In genomic region chrX:81121513-81122363, GRCh38 we compare ENCODE assay signal across 7 cellular contexts.
DNase-seq lines count a peak whose midpoint lies in the region; ATAC-seq, FAIRE-seq and TF ChIP-seq lines count a peak whose summit lies in the region.

No MANE protein-coding gene starts in this region.

- TF ChIP-seq POLR2A in spleen (IDR thresholded peaks at IDR 0.05), result peak in 1 of 3 donors; percentile 46

- no peaks in the 10 kb centered on the region for H3K9me3 Mint-ChIP-seq in central memory CD8-positive, alpha-beta T cell

- peak; percentile 92 for ATAC-seq in GM18517 (IDR thresholded peaks at IDR 0.05; ENCODE audit: unreplicated experiment)
- ATAC-seq in HG02943 (IDR thresholded peaks at IDR 0.05; ENCODE audit: low read depth, unreplicated experiment), result peak; percentile 95
- peak; percentile 91 for ATAC-seq in central memory CD8-positive, alpha-beta T cell (replicated peaks; ENCODE audit: extremely low read depth, poor library complexity, severe bottlenecking)

- H3K4me1 Mint-ChIP-seq in central memory CD8-positive, alpha-beta T cell, result peaks cover 23% of the 10 kb centered on the region

- no peaks in the 10 kb centered on the region for H3K36me3 ChIP-seq in spleen

- H3K27me3 ChIP-seq in spleen (replicated peaks in 1 of 7), result peaks cover 0 to 20% (median 0%) of the 10 kb centered on the region in 7 donors

- WGBS in spleen, 5 donors, result 0 to 35% (median 3%) methylated on average over 34 of the region's 34 CpGs

- no peaks in the 10 kb centered on the region for H3K27me3 Mint-ChIP-seq in central memory CD8-positive, alpha-beta T cell

- peak overlapping the region; percentile 79 for H3K27ac Mint-ChIP-seq in central memory CD8-positive, alpha-beta T cell (ENCODE audit: low read depth)

- peak overlapping the region; percentile 84 for H3K4me3 Mint-ChIP-seq in central memory CD8-positive, alpha-beta T cell

- TF ChIP-seq CTCF in spleen (IDR thresholded peaks at IDR 0.05 in 8 of 11, conservative IDR thresholded peaks at IDR 0.05 in 3 of 11), result no peak

- peaks cover 0 to 8% (median 0%) of the 10 kb centered on the region in 6 donors for H3K4me1 ChIP-seq in spleen

- peak overlapping the region in 7 of 8 donors; percentile 22 to 73 (median 59) for H3K27ac ChIP-seq in spleen

- DNase-seq in NCI-H2227 (lab: John Stamatoyannopoulos, UW; ENCODE audit: unreplicated experiment) (peak; percentile 82), spleen (peak; percentile 93)
- DNase-seq in activated CD4-positive, CD25-positive, alpha-beta regulatory T cell (lab: John Stamatoyannopoulos, UW), result peak; percentile 27 to 63 (median 51)
- peak; percentile 70 to 77 for DNase-seq in central memory CD8-positive, alpha-beta T cell (ENCODE audit: low spot score in 2 of 2)

- intact Hi-C loops in spleen (cut with DNase I; ENCODE audit: low total_unique reads), result no loop called here

- H3K36me3 Mint-ChIP-seq in central memory CD8-positive, alpha-beta T cell (ENCODE audit: insufficient read depth), result peaks cover 3% of the 10 kb centered on the region

- H3K4me3 ChIP-seq in spleen, result peak overlapping the region; percentile 38 to 73 (median 52)

- FAIRE-seq in islet of Langerhans (lab: Jason Lieb, UNC), result peak; percentile 98

- no peaks in the 10 kb centered on the region for H3K9me3 ChIP-seq in spleen

Comparison
In these comparisons a context has a peak if more than half of its experiments do, and no peak if none do; other contexts are left out.
1. Peak in every context shown above with its lines: DNase-seq, ATAC-seq, H3K4me3 ChIP-seq and H3K27ac ChIP-seq.